8 cellular contexts compared by ENCODE assay signal in genomic region chr11:70398834-70399680, GRCh38. TPM values are rescaled to one million over a fixed set of nuclear protein-coding genes. Genes with fewer than 3 reads are reported as not detected.
DNase-seq lines count a peak whose midpoint lies in the region; ATAC-seq and TF ChIP-seq lines count a peak whose summit lies in the region.

No MANE protein-coding gene starts in this region.

- no peak for ATAC-seq in activated naive CD8-positive, alpha-beta T cell treated with anti-CD3 and anti-CD28 coated beads, Interleukin-2, amount 50 U/mL, for 24 hours

- no peak for TF ChIP-seq EP300 in stomach (IDR thresholded peaks at IDR 0.05)

- H3K9ac ChIP-seq in iPS-20b (ENCODE audit: low read depth, low read length): peak overlapping the region; percentile 80; the same call in 1 of the 2 replicates

- H3K9me3 Mint-ChIP-seq in activated CD4-positive, alpha-beta T cell treated with anti-CD3 and anti-CD28 coated beads, Interleukin-2, amount 10 ng/mL, durations not matched to agents 24 days and 14 days: no peaks in the 10 kb centered on the region
- no peaks in the 10 kb centered on the region for H3K9me3 Mint-ChIP-seq in activated naive CD8-positive, alpha-beta T cell treated with anti-CD3 and anti-CD28 coated beads, Interleukin-2, amount 50 U/mL, for 24 hours

- H3K9me3 ChIP-seq in iPS-20b (ENCODE audit: insufficient read depth, low read depth, low read length) (no peaks in the 10 kb centered on the region), stomach (no peaks in the 10 kb centered on the region)

- H3K27me3 ChIP-seq in iPS-20b (ENCODE audit: insufficient read depth, low read length) (no peaks in the 10 kb centered on the region), stomach (peaks cover 0 to 17% (median 0%) of the 10 kb centered on the region in 3 donors)

- H3K36me3 ChIP-seq in iPS-20b (ENCODE audit: insufficient read depth, low read depth, low read length) (peaks cover 3% of the 10 kb centered on the region), stomach (no peaks in the 10 kb centered on the region)

- peaks cover 25% of the 10 kb centered on the region for H3K4me1 Mint-ChIP-seq in activated CD4-positive, alpha-beta T cell treated with anti-CD3 and anti-CD28 coated beads, Interleukin-2, amount 10 ng/mL, durations not matched to agents 24 days and 14 days
- peaks cover 58% of the 10 kb centered on the region for H3K4me1 Mint-ChIP-seq in activated naive CD8-positive, alpha-beta T cell treated with anti-CD3 and anti-CD28 coated beads, Interleukin-2, amount 50 U/mL, for 24 hours

- peak overlapping the region; percentile 79 for H3K4me3 Mint-ChIP-seq in activated CD4-positive, alpha-beta T cell treated with anti-CD3 and anti-CD28 coated beads, Interleukin-2, amount 10 ng/mL, durations not matched to agents 24 days and 14 days
- peak overlapping the region; percentile 69 for H3K4me3 Mint-ChIP-seq in activated naive CD8-positive, alpha-beta T cell treated with anti-CD3 and anti-CD28 coated beads, Interleukin-2, amount 50 U/mL, for 24 hours

- H3K36me3 Mint-ChIP-seq in activated CD4-positive, alpha-beta T cell treated with anti-CD3 and anti-CD28 coated beads, Interleukin-2, amount 10 ng/mL, durations not matched to agents 24 days and 14 days (ENCODE audit: low read depth): peaks cover 6% of the 10 kb centered on the region
- peaks cover 12% of the 10 kb centered on the region for H3K36me3 Mint-ChIP-seq in activated naive CD8-positive, alpha-beta T cell treated with anti-CD3 and anti-CD28 coated beads, Interleukin-2, amount 50 U/mL, for 24 hours (ENCODE audit: low read depth)

- no peak for TF ChIP-seq POLR2A in stomach (IDR thresholded peaks at IDR 0.05)

- no peak for TF ChIP-seq CTCF in stomach (IDR thresholded peaks at IDR 0.05)

- H3K4me3 ChIP-seq in iPS-20b (ENCODE audit: low read length) (peak overlapping the region; percentile 98), stomach (peak overlapping the region; percentile 90 to 97 (median 94))

- H3K4me1 ChIP-seq in iPS-20b (ENCODE audit: insufficient read depth, low read length) (peaks cover 10% of the 10 kb centered on the region; the same call in 1 of the 2 replicates), stomach (peaks cover 17 to 62% (median 49%) of the 10 kb centered on the region in 4 donors)

- peak overlapping the region; percentile 74 for H3K27ac Mint-ChIP-seq in activated CD4-positive, alpha-beta T cell treated with anti-CD3 and anti-CD28 coated beads, Interleukin-2, amount 10 ng/mL, durations not matched to agents 24 days and 14 days
- peak overlapping the region; percentile 60 for H3K27ac Mint-ChIP-seq in activated naive CD8-positive, alpha-beta T cell treated with anti-CD3 and anti-CD28 coated beads, Interleukin-2, amount 50 U/mL, for 24 hours

- intact Hi-C loops in activated CD4-positive, alpha-beta T cell treated with anti-CD3 and anti-CD28 coated beads, Interleukin-2, amount 10 ng/mL, durations not matched to agents 24 days and 14 days (cut with micrococcal nuclease): loop anchor here (1.0 to 10.0 kb wide), 3 partner anchors 34 to 194 kb away; partner anchors contain the start of genes FADD and PPFIA1
- intact Hi-C loops in stomach (cut with DNase I; ENCODE audit: low total_unique reads): no loop called here

- DNase-seq in activated CD4-positive, alpha-beta T cell treated with anti-CD3 and anti-CD28 coated beads, Interleukin-2, amount 10 ng/mL, durations not matched to agents 24 days and 14 days: peak; percentile 63
- DNase-seq in activated CD4-positive, alpha-beta T cell treated with anti-CD3 and anti-CD28 coated beads, Interleukin-2, amount 50 U/mL, for 4 hours: no peak
- peak; percentile 28 for DNase-seq in activated naive CD8-positive, alpha-beta T cell treated with anti-CD3 and anti-CD28 coated beads, Interleukin-2, amount 50 U/mL, for 24 hours
- DNase-seq in stomach: peak; percentile 37
- no peak for DNase-seq in NCI-H2227 (lab: John Stamatoyannopoulos, UW; ENCODE audit: unreplicated experiment)
- no peak for DNase-seq in COLO829 (ENCODE audit: low spot score)
- DNase-seq in activated effector memory CD4-positive, alpha-beta T cell treated with anti-CD3 and anti-CD28 coated beads, Interleukin-2, amount 50 U/mL, for 16 hours: no peak

- H3K27ac ChIP-seq in iPS-20b (ENCODE audit: low read length) (no peak overlapping the region), stomach (peak overlapping the region; percentile 92 to 97 (median 95))

- peaks cover 50% of the 10 kb centered on the region for H3K27me3 Mint-ChIP-seq in activated CD4-positive, alpha-beta T cell treated with anti-CD3 and anti-CD28 coated beads, Interleukin-2, amount 10 ng/mL, durations not matched to agents 24 days and 14 days
- H3K27me3 Mint-ChIP-seq in activated naive CD8-positive, alpha-beta T cell treated with anti-CD3 and anti-CD28 coated beads, Interleukin-2, amount 50 U/mL, for 24 hours: peaks cover 54% of the 10 kb centered on the region

- 2 to 3% (median 2%) methylated on average over 33 to 42 of the region's 42 CpGs for WGBS in stomach, 5 donors

RNA-seq across cellular contexts. Expression of gene CTTN, which starts 0.7 kb away (rescaled TPM):
- total RNA-seq in activated CD4-positive, alpha-beta T cell treated with anti-CD3 and anti-CD28 coated beads, Interleukin-2, amount 10 ng/mL, durations not matched to agents 24 days and 14 days: 56.7 and 57.0 TPM in 2 replicates
- 100 to 1,000 TPM; 280 to 390 (median 327) TPM for total RNA-seq in stomach
- 10 to 100 TPM; 69.8 to 83.8 (median 78.5) TPM for polyA plus RNA-seq in stomach

Comparison
In these comparisons a context has a peak if more than half of its experiments do, and no peak if none do; other contexts are left out.
1. DNase-seq: peak in activated CD4-positive, alpha-beta T cell treated with anti-CD3 and anti-CD28 coated beads, Interleukin-2, amount 10 ng/mL, durations not matched to agents 24 days and 14 days (single experiment), activated naive CD8-positive, alpha-beta T cell treated with anti-CD3 and anti-CD28 coated beads, Interleukin-2, amount 50 U/mL, for 24 hours (single experiment) and stomach (single experiment); none in activated CD4-positive, alpha-beta T cell treated with anti-CD3 and anti-CD28 coated beads, Interleukin-2, amount 50 U/mL, for 4 hours (0 of 2), NCI-H2227 (single experiment), COLO829 (single experiment) and activated effector memory CD4-positive, alpha-beta T cell treated with anti-CD3 and anti-CD28 coated beads, Interleukin-2, amount 50 U/mL, for 16 hours (single experiment).